ENCODE assay signal across 1 cellular context in genomic region chr14:69133206-69134125, GRCh38.
TF ChIP-seq lines count a peak whose summit lies in the region.

No MANE protein-coding gene starts in this region.

TF ChIP-seq in K562, 482 proteins besides CTCF, POLR2A, EP300 and RAD21 (continued from another document):
- TF ChIP-seq ZBTB49 (CRISPR knock-in tag; IDR thresholded peaks at IDR 0.05; ENCODE audit: borderline replicate concordance) = no peak
- no peak for TF ChIP-seq HMG20B (CRISPR knock-in tag; IDR thresholded peaks at IDR 0.05)
- no peak for TF ChIP-seq BRF1 (IDR thresholded peaks at IDR 0.05; ENCODE audit: borderline replicate concordance, extremely low read depth, insufficient read length)
TF ChIP-seq in K562: peak in this region for 55.
